Comparison of ENCODE assay signal across 1 cellular context in the genomic region with DNA sequence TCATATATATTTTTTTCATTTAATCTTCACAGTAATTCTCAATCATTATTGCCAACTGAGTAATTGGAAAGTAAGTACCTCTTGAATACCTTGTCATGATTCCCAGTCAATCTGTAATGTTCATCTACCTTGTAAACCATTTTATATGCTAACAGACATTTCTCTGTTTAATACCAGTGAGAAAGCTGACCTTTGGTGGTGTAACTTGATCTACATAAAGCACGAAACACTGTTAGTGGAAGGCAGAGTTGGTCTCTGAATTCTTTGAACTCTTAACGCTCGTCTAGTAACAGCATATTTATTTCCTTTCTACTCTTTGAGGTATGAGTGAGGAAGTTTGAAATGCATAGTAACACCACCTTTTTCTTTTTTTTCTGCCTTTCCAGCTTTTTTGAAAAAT.
A peak's percentile ranks its signal among the peaks of the same experiment; 100 is the strongest.
TF ChIP-seq lines count a peak whose summit lies in the region.

No MANE protein-coding gene starts in this region.

TF ChIP-seq in HEK293, 187 proteins besides CTCF, POLR2A, EP300 and RAD21 (continued from another document):
- TF ChIP-seq ZBTB44 (tag by site-specific recombination; IDR thresholded peaks at IDR 0.05) = no peak
- TF ChIP-seq, protein P1, sequence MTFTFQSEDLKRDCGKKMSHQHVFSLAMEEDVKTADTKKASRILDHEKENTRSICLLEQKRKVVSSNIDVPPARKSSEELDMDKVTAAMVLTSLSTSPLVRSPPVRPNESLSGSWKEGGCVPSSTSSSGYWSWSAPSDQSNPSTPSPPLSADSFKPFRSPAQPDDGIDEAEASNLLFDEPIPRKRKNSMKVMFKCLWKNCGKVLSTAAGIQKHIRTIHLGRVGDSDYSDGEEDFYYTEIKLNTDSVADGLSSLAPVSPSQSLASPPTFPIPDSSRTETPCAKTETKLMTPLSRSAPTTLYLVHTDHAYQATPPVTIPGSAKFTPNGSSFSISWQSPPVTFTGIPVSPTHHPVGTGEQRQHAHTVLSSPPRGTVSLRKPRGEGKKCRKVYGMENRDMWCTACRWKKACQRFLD (tag by site-specific recombination; IDR thresholded peaks at IDR 0.05) = no peak
- TF ChIP-seq, protein P2, sequence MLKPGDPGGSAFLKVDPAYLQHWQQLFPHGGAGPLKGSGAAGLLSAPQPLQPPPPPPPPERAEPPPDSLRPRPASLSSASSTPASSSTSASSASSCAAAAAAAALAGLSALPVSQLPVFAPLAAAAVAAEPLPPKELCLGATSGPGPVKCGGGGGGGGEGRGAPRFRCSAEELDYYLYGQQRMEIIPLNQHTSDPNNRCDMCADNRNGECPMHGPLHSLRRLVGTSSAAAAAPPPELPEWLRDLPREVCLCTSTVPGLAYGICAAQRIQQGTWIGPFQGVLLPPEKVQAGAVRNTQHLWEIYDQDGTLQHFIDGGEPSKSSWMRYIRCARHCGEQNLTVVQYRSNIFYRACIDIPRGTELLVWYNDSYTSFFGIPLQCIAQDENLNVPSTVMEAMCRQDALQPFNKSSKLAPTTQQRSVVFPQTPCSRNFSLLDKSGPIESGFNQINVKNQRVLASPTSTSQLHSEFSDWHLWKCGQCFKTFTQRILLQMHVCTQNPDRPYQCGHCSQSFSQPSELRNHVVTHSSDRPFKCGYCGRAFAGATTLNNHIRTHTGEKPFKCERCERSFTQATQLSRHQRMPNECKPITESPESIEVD (tag by site-specific recombination; IDR thresholded peaks at IDR 0.05) = peak; percentile 52; the same call in 1 of the 2 replicates
- TF ChIP-seq ZNF112 (tag by site-specific recombination; IDR thresholded peaks at IDR 0.05) = no peak
- no peak for TF ChIP-seq ZNF707 (tag by site-specific recombination; IDR thresholded peaks at IDR 0.05)
- no peak for TF ChIP-seq PRDM10 (tag by site-specific recombination; IDR thresholded peaks at IDR 0.05)
- TF ChIP-seq ZNF311 (tag by site-specific recombination; IDR thresholded peaks at IDR 0.05; ENCODE audit: borderline replicate concordance) = no peak
- TF ChIP-seq ZNF843 (tag by site-specific recombination; IDR thresholded peaks at IDR 0.05) = peak; percentile 51; the same call in 1 of the 2 replicates
- no peak for TF ChIP-seq ZBTB7A (tag by site-specific recombination; IDR thresholded peaks at IDR 0.05; ENCODE audit: low read depth)
